8 cellular contexts compared by ENCODE assay signal in the genomic region with DNA sequence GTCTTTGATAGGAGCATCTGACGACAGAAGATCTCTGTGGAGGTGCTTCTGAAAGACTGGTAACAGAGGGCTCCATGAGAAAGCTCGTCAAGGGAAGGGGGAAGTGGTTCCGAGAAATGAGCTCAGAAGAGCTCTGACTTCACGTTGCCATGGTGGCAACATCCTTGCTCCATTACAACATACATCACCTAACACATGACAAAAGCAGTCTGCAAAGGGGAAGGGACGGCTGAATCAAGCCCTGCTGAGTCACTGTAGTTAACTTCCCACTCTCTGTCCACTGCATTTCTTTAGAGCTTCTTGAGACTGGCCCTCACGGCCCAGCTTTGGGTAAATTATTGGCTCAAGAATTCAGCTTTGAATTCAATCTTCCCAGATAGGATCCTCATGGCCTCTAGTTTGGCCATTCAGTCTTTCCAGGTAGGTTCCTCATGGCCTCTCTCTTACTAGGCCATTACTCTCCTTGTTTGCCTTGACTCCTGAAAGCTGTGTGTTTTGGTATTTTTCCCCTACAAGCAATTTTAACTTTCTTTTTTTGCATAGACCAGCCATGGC.
DNase-seq lines count a peak whose midpoint lies in the region; ATAC-seq lines count a peak whose summit lies in the region.

No MANE protein-coding gene starts in this region.

- ATAC-seq in left lobe of liver, result peak; percentile 42
- no peak for ATAC-seq in GM21786 (IDR thresholded peaks at IDR 0.05; ENCODE audit: unreplicated experiment)
- no peak for ATAC-seq in GM21529 (IDR thresholded peaks at IDR 0.05; ENCODE audit: unreplicated experiment)

- DNase-seq in A172 (ENCODE audit: low spot score) (peak; percentile 4), HCEC 1CT (peak; percentile 67), amniotic epithelial cell (ENCODE audit: low read depth) (peak; percentile 73), left lobe of liver (ENCODE audit: low spot score) (peak; percentile 52), NCI-H774 (lab: John Stamatoyannopoulos, UW) (no peak)
- DNase-seq in stimulated activated CD8-positive, alpha-beta memory T cell treated with anti-CD3 and anti-CD28 coated beads, Interleukin-4, amount 100 ng/mL, for 48 hours, result no peak

Comparison
In these comparisons a context has a peak if more than half of its experiments do, and no peak if none do; other contexts are left out.
1. DNase-seq: peak in A172 (single experiment), HCEC 1CT (single experiment), amniotic epithelial cell (single experiment) and left lobe of liver (single experiment); none in stimulated activated CD8-positive, alpha-beta memory T cell treated with anti-CD3 and anti-CD28 coated beads, Interleukin-4, amount 100 ng/mL, for 48 hours (single experiment) and NCI-H774 (single experiment).